12 cellular contexts compared by ENCODE assay signal in genomic region chr19:7982103-7982502, GRCh38.
"Had no signal": no experiment of that assay in that cellular context is flagged by ENCODE, and none has a peak within 500 bp of the region (broad histone marks: within the 10 kb centered on the region; RNA-seq: fewer than 3 reads in every experiment).

No MANE protein-coding gene starts in this region.

- DNase-seq: activated CD4-positive, alpha-beta T cell treated with anti-CD3 and anti-CD28 coated beads for 36 hours; activated CD8-positive, alpha-beta memory T cell treated with anti-CD3 and anti-CD28 coated beads, Interleukin-2, amount 50 U/mL, for 4 hours; activated CD8-positive, alpha-beta T cell treated with anti-CD3 and anti-CD28 coated beads for 36 hours; activated naive CD4-positive, alpha-beta T cell treated with anti-CD3 and anti-CD28 coated beads, Interleukin-2, amount 10 ng/mL, durations not matched to agents 7 days and 5 days; caudate nucleus; effector memory CD8-positive, alpha-beta T cell; small intestine; substantia nigra had no signal

- ATAC-seq: activated CD4-positive, alpha-beta T cell treated with anti-CD3 and anti-CD28 coated beads for 36 hours; activated CD8-positive, alpha-beta T cell treated with anti-CD3 and anti-CD28 coated beads for 36 hours; effector memory CD8-positive, alpha-beta T cell; stimulated activated effector memory CD8-positive, alpha-beta T cell treated with anti-CD3 and anti-CD28 coated beads, Interleukin-12 subunit alpha, Interleukin-12 subunit beta, amount 100 ng/mL, for 72 hours had no signal

- H3K9ac ChIP-seq: parathyroid adenoma had no signal

- H3K27ac ChIP-seq: parathyroid adenoma had no signal

- H3K27me3 Mint-ChIP-seq: activated CD4-positive, alpha-beta T cell treated with anti-CD3 and anti-CD28 coated beads for 36 hours; activated CD8-positive, alpha-beta T cell treated with anti-CD3 and anti-CD28 coated beads for 36 hours; activated naive CD4-positive, alpha-beta T cell treated with anti-CD3 and anti-CD28 coated beads, Interleukin-2, amount 10 ng/mL, durations not matched to agents 7 days and 5 days; effector memory CD8-positive, alpha-beta T cell had no signal

- FAIRE-seq: small intestine had no signal

- H3K4me1 Mint-ChIP-seq: activated CD4-positive, alpha-beta T cell treated with anti-CD3 and anti-CD28 coated beads for 36 hours; activated naive CD4-positive, alpha-beta T cell treated with anti-CD3 and anti-CD28 coated beads, Interleukin-2, amount 10 ng/mL, durations not matched to agents 7 days and 5 days; neural crest cell had no signal

- H3K9me3 ChIP-seq: adrenal gland had no signal

- H3K4me1 ChIP-seq: parathyroid adenoma had no signal

- H3K4me3 ChIP-seq: adrenal gland had no signal

- H2AFZ ChIP-seq: parathyroid adenoma had no signal

- H3K27ac Mint-ChIP-seq: activated CD4-positive, alpha-beta T cell treated with anti-CD3 and anti-CD28 coated beads for 36 hours; activated CD8-positive, alpha-beta T cell treated with anti-CD3 and anti-CD28 coated beads for 36 hours; activated naive CD4-positive, alpha-beta T cell treated with anti-CD3 and anti-CD28 coated beads, Interleukin-2, amount 10 ng/mL, durations not matched to agents 7 days and 5 days; effector memory CD8-positive, alpha-beta T cell; stimulated activated effector memory CD8-positive, alpha-beta T cell treated with anti-CD3 and anti-CD28 coated beads, Interleukin-12 subunit alpha, Interleukin-12 subunit beta, amount 100 ng/mL, for 72 hours had no signal

- H3K27me3 ChIP-seq: adrenal gland had no signal

- H3K9me3 Mint-ChIP-seq: activated CD8-positive, alpha-beta T cell treated with anti-CD3 and anti-CD28 coated beads for 36 hours; activated naive CD4-positive, alpha-beta T cell treated with anti-CD3 and anti-CD28 coated beads, Interleukin-2, amount 10 ng/mL, durations not matched to agents 7 days and 5 days; effector memory CD8-positive, alpha-beta T cell; neural crest cell; stimulated activated effector memory CD8-positive, alpha-beta T cell treated with anti-CD3 and anti-CD28 coated beads, Interleukin-12 subunit alpha, Interleukin-12 subunit beta, amount 100 ng/mL, for 72 hours had no signal

- H3K4me3 Mint-ChIP-seq: activated CD4-positive, alpha-beta T cell treated with anti-CD3 and anti-CD28 coated beads for 36 hours; activated CD8-positive, alpha-beta T cell treated with anti-CD3 and anti-CD28 coated beads for 36 hours; activated naive CD4-positive, alpha-beta T cell treated with anti-CD3 and anti-CD28 coated beads, Interleukin-2, amount 10 ng/mL, durations not matched to agents 7 days and 5 days; effector memory CD8-positive, alpha-beta T cell; neural crest cell; stimulated activated effector memory CD8-positive, alpha-beta T cell treated with anti-CD3 and anti-CD28 coated beads, Interleukin-12 subunit alpha, Interleukin-12 subunit beta, amount 100 ng/mL, for 72 hours had no signal
